Comparison of ENCODE assay signal across 20 cellular contexts in genomic region chr3:11791339-11792200, GRCh38. TPM values are rescaled to one million over a fixed set of nuclear protein-coding genes. Genes with fewer than 3 reads are reported as not detected.
DNase-seq lines count a peak whose midpoint lies in the region; ATAC-seq and TF ChIP-seq lines count a peak whose summit lies in the region.
"Had no signal": no experiment of that assay in that cellular context is flagged by ENCODE, and none has a peak within 500 bp of the region (broad histone marks: within the 10 kb centered on the region; RNA-seq: fewer than 3 reads in every experiment).

No MANE protein-coding gene starts in this region.

- no peak for ATAC-seq in activated CD8-positive, alpha-beta T cell treated with anti-CD3 and anti-CD28 coated beads for 36 hours
- ATAC-seq in activated CD8-positive, alpha-beta T cell treated with anti-CD3 and anti-CD28 coated beads, Interleukin-2, amount 10 ng/mL, durations not matched to agents 7 days and 5 days, result no peak
- peak; percentile 73 for ATAC-seq in foreskin keratinocyte

- DNase-seq in activated CD8-positive, alpha-beta T cell treated with anti-CD3 and anti-CD28 coated beads for 36 hours, result no peak
- DNase-seq in activated CD8-positive, alpha-beta T cell treated with anti-CD3 and anti-CD28 coated beads, Interleukin-2, amount 10 ng/mL, durations not matched to agents 7 days and 5 days, result no peak
- DNase-seq in foreskin keratinocyte, result peak in 1 of 2 donors; percentile 78
- DNase-seq in NCI-H446 (lab: John Stamatoyannopoulos, UW), result no peak
- DNase-seq in uterus, result no peak
- DNase-seq in PC-9, result no peak
- no peak for DNase-seq in substantia nigra (lab: John Stamatoyannopoulos, UW)
- DNase-seq: Calu3; CD8-positive, alpha-beta memory T cell; IMR-90; MV-4-11; NCI-H1105 treated with DMSO at 0.1 percent for 48 hours; NCI-H2081; NCI-H2171; NCI-H526; OCI-M1; SHP77 had no signal

- no peak overlapping the region for H3K4me3 ChIP-seq in skin epidermis
- no peak overlapping the region for H3K4me3 ChIP-seq in uterus
- no peak overlapping the region for H3K4me3 ChIP-seq in PC-9
- H3K4me3 ChIP-seq: BLaER1 treated with 17β-estradiol and CSF1 and Interleukin-3, amounts not matched to agents 10 nM and 100 nM had no signal

- peaks cover 65% of the 10 kb centered on the region for H3K36me3 Mint-ChIP-seq in activated CD8-positive, alpha-beta T cell treated with anti-CD3 and anti-CD28 coated beads for 36 hours (ENCODE audit: low read depth)
- peaks cover 48% of the 10 kb centered on the region for H3K36me3 Mint-ChIP-seq in activated CD8-positive, alpha-beta T cell treated with anti-CD3 and anti-CD28 coated beads, Interleukin-2, amount 10 ng/mL, durations not matched to agents 7 days and 5 days (ENCODE audit: low read depth)

- TF ChIP-seq CTCF in activated CD8-positive, alpha-beta T cell treated with anti-CD3 and anti-CD28 coated beads for 36 hours (IDR thresholded peaks at IDR 0.05), result no peak
- TF ChIP-seq CTCF in foreskin keratinocyte (conservative IDR thresholded peaks at IDR 0.05), result no peak
- TF ChIP-seq CTCF in uterus (IDR thresholded peaks at IDR 0.05), result no peak
- TF ChIP-seq CTCF in PC-9 (conservative IDR thresholded peaks at IDR 0.05), result no peak

- H3K9me3 Mint-ChIP-seq in activated CD8-positive, alpha-beta T cell treated with anti-CD3 and anti-CD28 coated beads for 36 hours, result peaks cover 1% of the 10 kb centered on the region
- H3K9me3 Mint-ChIP-seq in activated CD8-positive, alpha-beta T cell treated with anti-CD3 and anti-CD28 coated beads, Interleukin-2, amount 10 ng/mL, durations not matched to agents 7 days and 5 days (ENCODE audit: insufficient read depth), result no peaks in the 10 kb centered on the region
- H3K9me3 Mint-ChIP-seq: CD8-positive, alpha-beta memory T cell had no signal

- no peaks in the 10 kb centered on the region; the same call in none of the 2 replicates for H3F3A ChIP-seq in PC-9 (ENCODE audit: insufficient read depth, low read depth)

- H3K27ac ChIP-seq in foreskin keratinocyte (no peak overlapping the region), skin epidermis (peak overlapping the region in 17 of 21 experiments; percentile 10 to 68 (median 41)), uterus (no peak overlapping the region), PC-9 (no peak overlapping the region), substantia nigra (ENCODE audit: low read depth, low read length, poor library complexity, severe bottlenecking) (no peak overlapping the region)
- H3K27ac ChIP-seq: 22Rv1; BLaER1 treated with 17β-estradiol and CSF1 and Interleukin-3, amounts not matched to agents 10 nM and 100 nM had no signal

- H3K4me2 ChIP-seq in PC-9, result no peak overlapping the region
- H3K4me2 ChIP-seq: BLaER1 treated with 17β-estradiol and CSF1 and Interleukin-3, amounts not matched to agents 10 nM and 100 nM had no signal

- no peaks in the 10 kb centered on the region for H3K27me3 ChIP-seq in foreskin keratinocyte
- H3K27me3 ChIP-seq in uterus, result no peaks in the 10 kb centered on the region
- H3K27me3 ChIP-seq in PC-9 (ENCODE audit: insufficient read depth, low read depth), result no peaks in the 10 kb centered on the region
- H3K27me3 ChIP-seq: BLaER1 treated with 17β-estradiol and CSF1 and Interleukin-3, amounts not matched to agents 10 nM and 100 nM had no signal

- H4K20me1 ChIP-seq in PC-9 (ENCODE audit: insufficient read depth), result no peaks in the 10 kb centered on the region

- H3K36me3 ChIP-seq in uterus, result no peaks in the 10 kb centered on the region
- peaks cover 31% of the 10 kb centered on the region for H3K36me3 ChIP-seq in PC-9 (ENCODE audit: low read depth)

- no peak overlapping the region for H2AFZ ChIP-seq in PC-9

- POLR2A ChIA-PET in activated CD8-positive, alpha-beta T cell treated with anti-CD3 and anti-CD28 coated beads for 36 hours (lab: Charles Lee), result no interaction called here
- POLR2A ChIA-PET in activated CD8-positive, alpha-beta T cell treated with anti-CD3 and anti-CD28 coated beads, Interleukin-2, amount 10 ng/mL, durations not matched to agents 7 days and 5 days (lab: Charles Lee), result interaction anchor here (1.0 kb wide), 1 partner anchor 8 kb away, joined by 4 read pairs; no protein-coding TSS in a partner anchor
- POLR2A ChIA-PET in PC-9 (lab: Charles Lee; ENCODE audit: unreplicated experiment), result no interaction called here

- no peaks in the 10 kb centered on the region for H3K79me2 ChIP-seq in PC-9 (ENCODE audit: low read depth)

- H3K9me3 ChIP-seq in uterus (no peaks in the 10 kb centered on the region), PC-9 (ENCODE audit: insufficient read depth, low read depth) (no peaks in the 10 kb centered on the region)

- no peaks in the 10 kb centered on the region for H3K27me3 Mint-ChIP-seq in activated CD8-positive, alpha-beta T cell treated with anti-CD3 and anti-CD28 coated beads for 36 hours
- no peaks in the 10 kb centered on the region for H3K27me3 Mint-ChIP-seq in activated CD8-positive, alpha-beta T cell treated with anti-CD3 and anti-CD28 coated beads, Interleukin-2, amount 10 ng/mL, durations not matched to agents 7 days and 5 days (ENCODE audit: low read depth)
- H3K27me3 Mint-ChIP-seq: CD8-positive, alpha-beta memory T cell had no signal

- H3K4me3 Mint-ChIP-seq in activated CD8-positive, alpha-beta T cell treated with anti-CD3 and anti-CD28 coated beads for 36 hours, result no peak overlapping the region
- H3K4me3 Mint-ChIP-seq in activated CD8-positive, alpha-beta T cell treated with anti-CD3 and anti-CD28 coated beads, Interleukin-2, amount 10 ng/mL, durations not matched to agents 7 days and 5 days, result no peak overlapping the region
- H3K4me3 Mint-ChIP-seq: CD8-positive, alpha-beta memory T cell had no signal

- CTCF ChIA-PET in activated CD8-positive, alpha-beta T cell treated with anti-CD3 and anti-CD28 coated beads for 36 hours (lab: Charles Lee), result interaction anchor here (2.4 kb wide), 1 partner anchor 13 kb away, joined by 7 read pairs; no protein-coding TSS in a partner anchor
- CTCF ChIA-PET in activated CD8-positive, alpha-beta T cell treated with anti-CD3 and anti-CD28 coated beads, Interleukin-2, amount 10 ng/mL, durations not matched to agents 7 days and 5 days (lab: Charles Lee), result interaction anchor here (1.4 kb wide), 1 partner anchor 13 kb away, joined by 4 read pairs; no protein-coding TSS in a partner anchor
- CTCF ChIA-PET in PC-9 (lab: Charles Lee), result interaction anchor here (0.6 kb wide), 1 partner anchor 126 kb away, joined by 9 read pairs; no protein-coding TSS in a partner anchor

- intact Hi-C loops in activated CD8-positive, alpha-beta T cell treated with anti-CD3 and anti-CD28 coated beads for 36 hours (cut with micrococcal nuclease), result no loop called here
- intact Hi-C loops in uterus (cut with DNase I; ENCODE audit: low total_unique reads) (no loop called here), PC-9 (cut with micrococcal nuclease; ENCODE audit: unreplicated experiment) (no loop called here)

- no peaks in the 10 kb centered on the region for H3K9me2 ChIP-seq in PC-9 (ENCODE audit: insufficient read depth)

- H3K4me1 Mint-ChIP-seq in activated CD8-positive, alpha-beta T cell treated with anti-CD3 and anti-CD28 coated beads for 36 hours (ENCODE audit: low read depth), result no peaks in the 10 kb centered on the region
- H3K4me1 Mint-ChIP-seq in activated CD8-positive, alpha-beta T cell treated with anti-CD3 and anti-CD28 coated beads, Interleukin-2, amount 10 ng/mL, durations not matched to agents 7 days and 5 days (ENCODE audit: low read depth), result peaks cover 4% of the 10 kb centered on the region

- H3K4me1 ChIP-seq in foreskin keratinocyte, result peaks cover 17% of the 10 kb centered on the region
- H3K4me1 ChIP-seq in uterus, result no peaks in the 10 kb centered on the region
- H3K4me1 ChIP-seq in PC-9 (replicated peaks; ENCODE audit: insufficient read depth), result no peaks in the 10 kb centered on the region
- H3K4me1 ChIP-seq: BLaER1 treated with 17β-estradiol and CSF1 and Interleukin-3, amounts not matched to agents 10 nM and 100 nM had no signal

- no TSS peak for BruUV-seq in PC-9 (replicated peaks; lab: Mats Ljungman, UMichigan)

- peak overlapping the region; percentile 23 for H3K27ac Mint-ChIP-seq in activated CD8-positive, alpha-beta T cell treated with anti-CD3 and anti-CD28 coated beads for 36 hours
- no peak overlapping the region for H3K27ac Mint-ChIP-seq in activated CD8-positive, alpha-beta T cell treated with anti-CD3 and anti-CD28 coated beads, Interleukin-2, amount 10 ng/mL, durations not matched to agents 7 days and 5 days

- TF ChIP-seq POLR2A in uterus (IDR thresholded peaks at IDR 0.05), result no peak

RNA-seq across cellular contexts. Expression of gene TAMM41, which starts 55.1 kb away (rescaled TPM):
- 10 to 100 TPM; 30.7 to 33.1 TPM for total RNA-seq in activated CD8-positive, alpha-beta T cell treated with anti-CD3 and anti-CD28 coated beads for 36 hours
- 10 to 100 TPM; 21.2 to 23.3 TPM for total RNA-seq in activated CD8-positive, alpha-beta T cell treated with anti-CD3 and anti-CD28 coated beads, Interleukin-2, amount 10 ng/mL, durations not matched to agents 7 days and 5 days
- total RNA-seq in foreskin keratinocyte (13.1 and 15.3 TPM in 2 replicates), uterus (10 to 100 TPM in 3 of 4 donors, 1 to 10 TPM in 1; 4.9 to 34.6 (median 25.6) TPM), PC-9 (2021) (23.9 and 25.3 TPM in 2 replicates)
- polyA plus RNA-seq in foreskin keratinocyte, result 16.9 and 17.8 TPM in 2 replicates

Comparison
In these comparisons a context has a peak if more than half of its experiments do, and no peak if none do; other contexts are left out.
1. H3K27ac ChIP-seq: peak in skin epidermis (17 of 21); none in foreskin keratinocyte (single experiment), uterus (0 of 2), PC-9 (single experiment) and substantia nigra (single experiment).